Comparison of ENCODE assay signal across 10 cellular contexts in the genomic region with DNA sequence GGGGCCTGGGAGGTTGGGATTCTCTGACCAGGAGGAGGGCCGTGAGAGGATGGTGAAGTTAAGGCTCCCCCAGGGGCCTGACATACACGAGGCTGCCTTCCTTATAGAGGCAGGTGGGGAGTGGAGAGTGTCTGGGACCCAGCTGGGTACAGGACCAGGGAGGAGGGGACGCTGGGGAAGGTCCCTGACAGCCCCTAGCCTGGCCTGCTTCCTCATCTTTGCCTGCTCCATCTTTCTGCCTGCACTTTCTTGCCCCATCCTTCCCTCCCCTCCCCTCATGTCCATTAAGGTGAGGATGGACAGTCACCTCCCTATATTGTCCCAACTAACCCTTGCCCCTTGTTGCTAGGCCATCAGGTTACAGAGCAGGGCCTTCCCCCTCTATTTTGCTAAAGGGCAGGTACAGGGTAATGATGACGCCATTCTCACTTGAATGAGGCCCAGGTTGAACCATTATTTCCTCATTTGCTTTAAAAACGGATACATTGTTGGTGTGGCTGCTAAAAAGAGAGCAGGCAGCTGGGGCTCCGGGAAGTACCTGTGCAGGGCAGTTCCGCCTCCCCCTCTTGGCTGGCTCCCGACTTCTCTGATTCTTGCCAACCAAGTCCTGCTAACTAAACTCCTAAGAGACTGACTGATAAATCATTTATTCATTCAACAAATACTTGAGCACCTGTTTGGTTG. TPM values are rescaled to one million over a fixed set of nuclear protein-coding genes. Genes with fewer than 3 reads are reported as not detected.
DNase-seq lines count a peak whose midpoint lies in the region; ATAC-seq and TF ChIP-seq lines count a peak whose summit lies in the region.
"Had no signal": no experiment of that assay in that cellular context is flagged by ENCODE, and none has a peak within 500 bp of the region (broad histone marks: within the 10 kb centered on the region; RNA-seq: fewer than 3 reads in every experiment).

No MANE protein-coding gene starts in this region.

- H3K9me3 ChIP-seq in Peyer's patch (no peaks in the 10 kb centered on the region), mucosa of stomach (ENCODE audit: control insufficient read depth, low read length) (no peaks in the 10 kb centered on the region)

- ATAC-seq in GM19463 (IDR thresholded peaks at IDR 0.05; ENCODE audit: unreplicated experiment) (peak; percentile 49), HG02970 (IDR thresholded peaks at IDR 0.05; ENCODE audit: low FRiP score, unreplicated experiment) (no peak)

- peak overlapping the region; percentile 50 for H3K9ac ChIP-seq in mucosa of stomach (ENCODE audit: low read length)

- H3K36me3 ChIP-seq in Peyer's patch, result no peaks in the 10 kb centered on the region
- H3K36me3 ChIP-seq in mucosa of stomach (ENCODE audit: control insufficient read depth, insufficient read depth, low read length), result no peaks in the 10 kb centered on the region

- H3K4me3 ChIP-seq in GM12864 (ENCODE audit: low read depth, low read length) (no peak overlapping the region), Peyer's patch (no peak overlapping the region), mucosa of stomach (ENCODE audit: low read length) (no peak overlapping the region)

- H3K4me1 ChIP-seq in Peyer's patch, result peaks cover 12 to 47% (median 23%) of the 10 kb centered on the region in 4 donors
- peaks cover 62% of the 10 kb centered on the region for H3K4me1 ChIP-seq in mucosa of stomach (ENCODE audit: control insufficient read depth, insufficient read depth, low read length)

- intact Hi-C loops in posterior cingulate gyrus (cut with DNase I), result no loop called here

- TF ChIP-seq CTCF in GM12864 (IDR thresholded peaks at IDR 0.05; ENCODE audit: low read depth, low read length, missing control alignments), result no peak
- TF ChIP-seq CTCF in Peyer's patch (IDR thresholded peaks at IDR 0.05), result no peak

- H3K27ac ChIP-seq in Peyer's patch, result peak overlapping the region in 3 of 4 donors; percentile 15 to 71 (median 60)

- peak; percentile 73 for DNase-seq in GM12864 (ENCODE audit: low read depth)
- peak in 2 of 3 donors; percentile 79 to 83 for DNase-seq in Peyer's patch
- no peak for DNase-seq in posterior cingulate gyrus
- no peak for DNase-seq in stimulated activated CD4-positive, alpha-beta T cell treated with anti-CD3 and anti-CD28 coated beads, Interleukin-2, amount 100 ng/mL, for 24 hours
- DNase-seq in DMS153 (lab: John Stamatoyannopoulos, UW), result no peak
- DNase-seq: DMS79 had no signal

- H3K27me3 ChIP-seq in Peyer's patch (no peaks in the 10 kb centered on the region), mucosa of stomach (ENCODE audit: control insufficient read depth, insufficient read depth, low read length) (no peaks in the 10 kb centered on the region)

- no peak for TF ChIP-seq POLR2A in Peyer's patch (IDR thresholded peaks at IDR 0.05)

RNA-seq across cellular contexts. Expression of gene C17orf99, which starts 1.3 kb away (rescaled TPM):
- total RNA-seq in Peyer's patch, result 1 to 10 TPM in 1 of 4 donors, not detected in 3; 1.6 TPM
- total RNA-seq: omental fat pad had no signal

RNA-seq across cellular contexts. Expression of gene TMC8, which starts 16.9 kb away (rescaled TPM):
- 10 to 100 TPM in 3 of 4 donors, 1 to 10 TPM in 1; 10.0 to 66.8 (median 22.5) TPM for total RNA-seq in Peyer's patch

RNA-seq across cellular contexts. Expression of gene TMC6, which starts 18.9 kb away (rescaled TPM):
- total RNA-seq in Peyer's patch, result 100 to 1,000 TPM in 1 of 4 donors, 10 to 100 TPM in 3; 54.5 to 107 (median 94.9) TPM

RNA-seq across cellular contexts. Expression of gene SYNGR2, which starts 20.9 kb away (rescaled TPM):
- total RNA-seq in Peyer's patch, result 10 to 100 TPM; 51.2 to 87.2 (median 77.3) TPM

RNA-seq across cellular contexts. Expression of gene TK1, which starts 39.4 kb away (rescaled TPM):
- total RNA-seq in Peyer's patch, result 10 to 100 TPM in 2 of 4 donors, 1 to 10 TPM in 2; 6.2 to 46.2 (median 10.1) TPM

Comparison
In these comparisons a context has a peak if more than half of its experiments do, and no peak if none do; other contexts are left out.
1. DNase-seq: peak in GM12864 (single experiment) and Peyer's patch (2 of 3); none in posterior cingulate gyrus (0 of 10), stimulated activated CD4-positive, alpha-beta T cell treated with anti-CD3 and anti-CD28 coated beads, Interleukin-2, amount 100 ng/mL, for 24 hours (0 of 2) and DMS153 (single experiment).